12 cellular contexts compared by ENCODE assay signal in the genomic region with DNA sequence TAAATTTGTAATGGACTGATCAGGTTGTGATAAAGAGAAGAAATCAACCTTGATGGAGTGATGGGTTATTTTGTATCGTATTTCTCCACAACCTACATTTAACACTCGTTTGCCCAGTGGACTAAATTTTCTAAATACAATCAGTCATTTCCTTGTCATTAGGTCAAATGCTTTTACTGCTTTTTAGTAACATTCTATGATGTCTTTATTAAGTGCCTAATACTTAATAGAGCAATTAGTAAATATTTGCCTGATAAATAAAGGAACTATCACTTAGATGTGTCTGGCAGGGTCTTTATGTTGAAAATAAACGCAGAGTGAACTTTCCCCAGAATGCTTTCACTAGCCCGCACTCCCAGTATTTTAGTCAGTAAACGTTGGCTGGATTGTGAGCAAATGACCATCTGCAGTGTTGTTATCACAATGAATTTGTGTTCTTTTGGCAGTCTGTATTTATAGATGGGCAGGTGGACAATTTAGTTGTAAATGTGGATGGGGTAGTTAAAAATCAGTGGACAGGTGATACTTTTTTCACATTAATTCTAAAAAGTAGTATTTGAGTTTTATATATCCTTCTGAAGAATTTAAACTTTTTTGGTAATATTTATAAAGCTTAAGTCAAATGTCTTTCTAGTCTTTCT. TPM values are rescaled to one million over a fixed set of nuclear protein-coding genes. Genes with fewer than 3 reads are reported as not detected.
DNase-seq lines count a peak whose midpoint lies in the region; ATAC-seq and TF ChIP-seq lines count a peak whose summit lies in the region.
"Had no signal": no experiment of that assay in that cellular context is flagged by ENCODE, and none has a peak within 500 bp of the region (broad histone marks: within the 10 kb centered on the region; RNA-seq: fewer than 3 reads in every experiment).

No MANE protein-coding gene starts in this region.

- no peak for ATAC-seq in Panc1
- no peak for ATAC-seq in GM19351 (IDR thresholded peaks at IDR 0.05; ENCODE audit: unreplicated experiment)

- peak overlapping the region; percentile 96 for H3K27ac ChIP-seq in Panc1 (ENCODE audit: low read length)
- H3K27ac ChIP-seq in effector memory CD4-positive, alpha-beta T cell (ENCODE audit: insufficient read depth, low read length, poor library complexity, severe bottlenecking): peak overlapping the region; percentile 100
- H3K27ac ChIP-seq in endodermal cell (ENCODE audit: low read depth, low read length): no peak overlapping the region

- CTCF ChIA-PET in activated naive CD4-positive, alpha-beta T cell treated with anti-CD3 and anti-CD28 coated beads, Interleukin-2, amount 10 ng/mL, durations not matched to agents 7 days and 5 days (lab: Charles Lee): interaction anchor here (1.2 to 1.7 kb wide), 3 partner anchors 13 to 42 kb away, joined by 3 to 5 read pairs (median 4); no protein-coding TSS in a partner anchor
- CTCF ChIA-PET in activated naive CD4-positive, alpha-beta T cell treated with anti-CD3 and anti-CD28 coated beads for 36 hours (lab: Charles Lee): interaction anchor here (1.0 to 2.0 kb wide), 8 partner anchors 10 to 90 kb away, joined by 3 to 8 read pairs (median 4); no protein-coding TSS in a partner anchor
- CTCF ChIA-PET in Panc1 (lab: Charles Lee): interaction anchor here (1.5 kb wide), 1 partner anchor 107 kb away, joined by 3 read pairs; no protein-coding TSS in a partner anchor

- H3K36me3 Mint-ChIP-seq in activated naive CD4-positive, alpha-beta T cell treated with anti-CD3 and anti-CD28 coated beads, Interleukin-2, amount 10 ng/mL, durations not matched to agents 7 days and 5 days: peaks cover 11% of the 10 kb centered on the region
- H3K36me3 Mint-ChIP-seq in activated naive CD4-positive, alpha-beta T cell treated with anti-CD3 and anti-CD28 coated beads for 36 hours (ENCODE audit: low read depth): no peaks in the 10 kb centered on the region
- no peaks in the 10 kb centered on the region for H3K36me3 Mint-ChIP-seq in type B pancreatic cell
- H3K36me3 Mint-ChIP-seq in endodermal cell (ENCODE audit: low read depth): peaks cover 3% of the 10 kb centered on the region

- no peaks in the 10 kb centered on the region for H3K9me3 Mint-ChIP-seq in activated naive CD4-positive, alpha-beta T cell treated with anti-CD3 and anti-CD28 coated beads, Interleukin-2, amount 10 ng/mL, durations not matched to agents 7 days and 5 days
- H3K9me3 Mint-ChIP-seq in activated naive CD4-positive, alpha-beta T cell treated with anti-CD3 and anti-CD28 coated beads for 36 hours: no peaks in the 10 kb centered on the region
- H3K9me3 Mint-ChIP-seq in type B pancreatic cell (no peaks in the 10 kb centered on the region), endodermal cell (no peaks in the 10 kb centered on the region)

- H3K9me3 ChIP-seq in Panc1 (ENCODE audit: control insufficient read depth, insufficient read depth, low read depth, low read length) (no peaks in the 10 kb centered on the region), endodermal cell (ENCODE audit: control insufficient read depth, low read length) (no peaks in the 10 kb centered on the region)
- H3K9me3 ChIP-seq in effector memory CD4-positive, alpha-beta T cell (ENCODE audit: control insufficient read depth, low read length): no peaks in the 10 kb centered on the region

- DNase-seq in activated naive CD4-positive, alpha-beta T cell treated with anti-CD3 and anti-CD28 coated beads, Interleukin-2, amount 10 ng/mL, durations not matched to agents 7 days and 5 days: no peak
- no peak for DNase-seq in activated naive CD4-positive, alpha-beta T cell treated with anti-CD3 and anti-CD28 coated beads for 36 hours
- no peak for DNase-seq in Panc1 (ENCODE audit: low read depth, low spot score)
- no peak for DNase-seq in effector memory CD4-positive, alpha-beta T cell
- DNase-seq in type B pancreatic cell (ENCODE audit: extremely low spot score, unreplicated experiment): no peak
- DNase-seq in GM19240 (ENCODE audit: insufficient read length, low spot score): no peak
- DNase-seq in endodermal cell: no peak
- DNase-seq: brain microvascular endothelial cell, GDM1, hypothalamus, NCI-H2171 treated with DMSO at 0.1 percent for 48 hours had no signal

- WGBS in endodermal cell (ENCODE audit: insufficient coverage in 1 of 2, insufficient read length in 1 of 2), 2 experiments: 64 to 76% methylated on average over 2 to 4 of the region's 5 CpGs

- H3K4me3 ChIP-seq in Panc1 (ENCODE audit: low read depth in 2 of 2, low read length in 2 of 2): no peak overlapping the region
- no peak overlapping the region for H3K4me3 ChIP-seq in effector memory CD4-positive, alpha-beta T cell (ENCODE audit: insufficient read depth, low read depth, low read length, poor library complexity, severe bottlenecking)
- no peak overlapping the region for H3K4me3 ChIP-seq in endodermal cell (ENCODE audit: low read length)

- H3K4me1 Mint-ChIP-seq in activated naive CD4-positive, alpha-beta T cell treated with anti-CD3 and anti-CD28 coated beads, Interleukin-2, amount 10 ng/mL, durations not matched to agents 7 days and 5 days: peaks cover 68% of the 10 kb centered on the region
- peaks cover 76% of the 10 kb centered on the region for H3K4me1 Mint-ChIP-seq in activated naive CD4-positive, alpha-beta T cell treated with anti-CD3 and anti-CD28 coated beads for 36 hours (ENCODE audit: low read depth)
- H3K4me1 Mint-ChIP-seq in type B pancreatic cell (ENCODE audit: unreplicated experiment) (peaks cover 53% of the 10 kb centered on the region), endodermal cell (peaks cover 44% of the 10 kb centered on the region)

- no peak overlapping the region for H3K9ac ChIP-seq in endodermal cell (ENCODE audit: extremely low read depth, low read length, poor library complexity, severe bottlenecking)

- POLR2A ChIA-PET in Panc1 (lab: Charles Lee): interaction anchor here (0.5 kb wide), 1 partner anchor 59 kb away, joined by 4 read pairs; no protein-coding TSS in a partner anchor

- BruUV-seq in Panc1 (replicated peaks; lab: Mats Ljungman, UMichigan): no TSS peak

- intact Hi-C loops in activated naive CD4-positive, alpha-beta T cell treated with anti-CD3 and anti-CD28 coated beads for 36 hours (cut with micrococcal nuclease): loop anchor here (10.0 kb wide), 1 partner anchor 1116 kb away; no protein-coding TSS in a partner anchor
- intact Hi-C loops in Panc1 (cut with micrococcal nuclease; ENCODE audit: unreplicated experiment): no loop called here

- peak overlapping the region; percentile 62 for H3K27ac Mint-ChIP-seq in activated naive CD4-positive, alpha-beta T cell treated with anti-CD3 and anti-CD28 coated beads, Interleukin-2, amount 10 ng/mL, durations not matched to agents 7 days and 5 days
- no peak overlapping the region for H3K27ac Mint-ChIP-seq in activated naive CD4-positive, alpha-beta T cell treated with anti-CD3 and anti-CD28 coated beads for 36 hours
- no peak overlapping the region for H3K27ac Mint-ChIP-seq in type B pancreatic cell
- no peak overlapping the region for H3K27ac Mint-ChIP-seq in endodermal cell

- TF ChIP-seq CTCF in Panc1 (IDR thresholded peaks at IDR 0.05): no peak
- TF ChIP-seq CTCF in type B pancreatic cell (conservative IDR thresholded peaks at IDR 0.05): no peak
- TF ChIP-seq CTCF in endodermal cell (conservative IDR thresholded peaks at IDR 0.05): no peak

- H3K36me3 ChIP-seq in Panc1 (ENCODE audit: control insufficient read depth, insufficient read depth, low read length) (no peaks in the 10 kb centered on the region; the same call in 1 of the 2 replicates), endodermal cell (ENCODE audit: control insufficient read depth, insufficient read depth, low read length) (no peaks in the 10 kb centered on the region)
- H3K36me3 ChIP-seq in effector memory CD4-positive, alpha-beta T cell (ENCODE audit: control insufficient read depth, insufficient read depth, low read length): no peaks in the 10 kb centered on the region
- H3K36me3 ChIP-seq: brain microvascular endothelial cell had no signal

- H3K4me3 Mint-ChIP-seq in activated naive CD4-positive, alpha-beta T cell treated with anti-CD3 and anti-CD28 coated beads, Interleukin-2, amount 10 ng/mL, durations not matched to agents 7 days and 5 days: no peak overlapping the region
- H3K4me3 Mint-ChIP-seq in activated naive CD4-positive, alpha-beta T cell treated with anti-CD3 and anti-CD28 coated beads for 36 hours: no peak overlapping the region
- H3K4me3 Mint-ChIP-seq in type B pancreatic cell (peak overlapping the region; percentile 25), endodermal cell (no peak overlapping the region)

- H3K27me3 ChIP-seq in Panc1 (ENCODE audit: control insufficient read depth, insufficient read depth, low read length) (no peaks in the 10 kb centered on the region), endodermal cell (ENCODE audit: control insufficient read depth, insufficient read depth, low read length, poor library complexity, severe bottlenecking) (no peaks in the 10 kb centered on the region)
- H3K27me3 ChIP-seq in effector memory CD4-positive, alpha-beta T cell (replicated peaks; ENCODE audit: control insufficient read depth, insufficient read depth, low read length, poor library complexity, severe bottlenecking): no peaks in the 10 kb centered on the region
- H3K27me3 ChIP-seq: brain microvascular endothelial cell had no signal

- H3K4me1 ChIP-seq in Panc1 (ENCODE audit: control insufficient read depth, insufficient read depth, low read length) (peaks cover 78% of the 10 kb centered on the region), endodermal cell (ENCODE audit: control insufficient read depth, insufficient read depth, low read length) (peaks cover 5% of the 10 kb centered on the region)
- H3K4me1 ChIP-seq in effector memory CD4-positive, alpha-beta T cell (ENCODE audit: control insufficient read depth, insufficient read depth, low read length, poor library complexity, severe bottlenecking): peaks cover 64% of the 10 kb centered on the region

- peaks cover 4% of the 10 kb centered on the region for H3K27me3 Mint-ChIP-seq in activated naive CD4-positive, alpha-beta T cell treated with anti-CD3 and anti-CD28 coated beads, Interleukin-2, amount 10 ng/mL, durations not matched to agents 7 days and 5 days
- no peaks in the 10 kb centered on the region for H3K27me3 Mint-ChIP-seq in activated naive CD4-positive, alpha-beta T cell treated with anti-CD3 and anti-CD28 coated beads for 36 hours (ENCODE audit: low read depth)
- H3K27me3 Mint-ChIP-seq in type B pancreatic cell (no peaks in the 10 kb centered on the region), endodermal cell (ENCODE audit: insufficient read depth) (peaks cover 5% of the 10 kb centered on the region)

- in situ Hi-C loops in Panc1 (cut with HindIII; ENCODE audit: low pct_unique_long_range_greater_than_20kb, low sequenced_read_pairs): no loop called here

RNA-seq across cellular contexts. Expression of gene USP3, which starts 4.8 kb away (rescaled TPM):
- 10 to 100 TPM; 49.9 to 52.2 TPM for total RNA-seq in activated naive CD4-positive, alpha-beta T cell treated with anti-CD3 and anti-CD28 coated beads for 36 hours
- total RNA-seq in Panc1 (2021; ENCODE audit: unreplicated experiment) (51.4 TPM), type B pancreatic cell (ENCODE audit: low replicate concordance) (42.3 and 57.3 TPM in 2 replicates), endodermal cell (10 to 100 TPM; 51.5 to 52.5 TPM)
- polyA plus RNA-seq in Panc1 (2012; ENCODE audit: insufficient read length): 28.8 TPM
- polyA plus RNA-seq in endodermal cell (2013, experiment 1 of 2): 64.2 TPM
- polyA plus RNA-seq in endodermal cell (2013, experiment 2 of 2): 62.6 TPM
